Comparison of ENCODE assay signal across 13 cellular contexts in genomic region chr1:206694551-206695124, GRCh38. TPM values are rescaled to one million over a fixed set of nuclear protein-coding genes. Genes with fewer than 3 reads are reported as not detected.
DNase-seq lines count a peak whose midpoint lies in the region; ATAC-seq and TF ChIP-seq lines count a peak whose summit lies in the region.
"Had no signal": no experiment of that assay in that cellular context is flagged by ENCODE, and none has a peak within 500 bp of the region (broad histone marks: within the 10 kb centered on the region; RNA-seq: fewer than 3 reads in every experiment).

No MANE protein-coding gene starts in this region.

- in situ Hi-C loops in mammary epithelial cell (cut with MboI; ENCODE audit: low sequenced_read_pairs in 2 of 2), result no loop called here

- no peaks in the 10 kb centered on the region for H3K9me3 ChIP-seq in CD4-positive, CD25-positive, alpha-beta regulatory T cell (ENCODE audit: control insufficient read depth in 2 of 2, low read length in 2 of 2)
- no peaks in the 10 kb centered on the region for H3K9me3 ChIP-seq in Loucy (ENCODE audit: insufficient read depth, low read depth, low read length)
- H3K9me3 ChIP-seq in neural progenitor cell (ENCODE audit: low read depth), result no peaks in the 10 kb centered on the region
- no peaks in the 10 kb centered on the region for H3K9me3 ChIP-seq in mammary epithelial cell (replicated peaks; ENCODE audit: insufficient read depth, low read length)

- H2AFZ ChIP-seq in Loucy (ENCODE audit: low read length) (no peak overlapping the region), neural progenitor cell (replicated peaks) (no peak overlapping the region), mammary epithelial cell (ENCODE audit: low read depth, low read length) (no peak overlapping the region)

- H4K20me1 ChIP-seq in Loucy (ENCODE audit: insufficient read depth, low read length, poor library complexity, severe bottlenecking) (peaks cover 65% of the 10 kb centered on the region), neural progenitor cell (ENCODE audit: low read depth) (peaks cover 97% of the 10 kb centered on the region), mammary epithelial cell (ENCODE audit: insufficient read depth, low read length) (peaks cover 1% of the 10 kb centered on the region)

- H3K4me2 ChIP-seq in Loucy (ENCODE audit: low read depth, low read length, poor library complexity, severe bottlenecking) (peak overlapping the region; percentile 43), neural progenitor cell (peak overlapping the region; percentile 60), mammary epithelial cell (ENCODE audit: insufficient read depth, low read depth, low read length) (no peak overlapping the region)

- no peaks in the 10 kb centered on the region for H3K27me3 ChIP-seq in CD4-positive, CD25-positive, alpha-beta regulatory T cell (ENCODE audit: control insufficient read depth, insufficient read depth, low read length)
- H3K27me3 ChIP-seq in Loucy (ENCODE audit: insufficient read depth, low read length, poor library complexity, severe bottlenecking) (no peaks in the 10 kb centered on the region), neural progenitor cell (no peaks in the 10 kb centered on the region), mammary epithelial cell (ENCODE audit: insufficient read depth, low read length) (no peaks in the 10 kb centered on the region)

- H3K4me3 Mint-ChIP-seq in CD4-positive, CD25-positive, alpha-beta regulatory T cell, result peak overlapping the region in 1 of 4 donors; percentile 2
- H3K4me3 Mint-ChIP-seq in neural progenitor cell, result no peak overlapping the region
- H3K4me3 Mint-ChIP-seq: activated CD4-positive, alpha-beta T cell treated with anti-CD3 and anti-CD28 coated beads, Interleukin-2, amount 10 ng/mL, durations not matched to agents 24 days and 14 days had no signal

- BruUV-seq in mammary epithelial cell (replicated peaks; lab: Mats Ljungman, UMichigan), result no TSS peak

- no peak overlapping the region for H3K27ac ChIP-seq in CD4-positive, CD25-positive, alpha-beta regulatory T cell (ENCODE audit: insufficient read depth, low read length, poor library complexity, severe bottlenecking)
- H3K27ac ChIP-seq in neural progenitor cell (no peak overlapping the region), mammary epithelial cell (ENCODE audit: insufficient read depth, low read depth, low read length) (no peak overlapping the region)
- H3K27ac ChIP-seq: HL-60 had no signal

- DNase-seq in CD4-positive, CD25-positive, alpha-beta regulatory T cell, result no peak
- DNase-seq in glomerular visceral epithelial cell (ENCODE audit: extremely low spot score) (peak; percentile 83), neural progenitor cell (ENCODE audit: low spot score) (peak; percentile 64), mammary epithelial cell (no peak)
- no peak for DNase-seq in stimulated activated CD4-positive, alpha-beta T cell treated with anti-CD3 and anti-CD28 coated beads, Interleukin-4, amount 100 ng/mL, for 4 hours
- DNase-seq: activated CD4-positive, alpha-beta T cell treated with anti-CD3 and anti-CD28 coated beads, Interleukin-2, amount 10 ng/mL, durations not matched to agents 24 days and 14 days; NCI-H2171 treated with DMSO at 0.1 percent for 48 hours; stimulated activated CD4-positive, alpha-beta T cell treated with anti-CD3 and anti-CD28 coated beads, Interleukin-4, amount 100 ng/mL, for 1 hour; stimulated activated naive CD4-positive, alpha-beta T cell had no signal

- intact Hi-C loops in mammary epithelial cell (cut with micrococcal nuclease), result no loop called here

- 35% methylated on average over 7 of the region's 8 CpGs for WGBS in mammary epithelial cell (ENCODE audit: low coverage, missing lambda C conversion rate)

- peaks cover 99% of the 10 kb centered on the region for H3K79me2 ChIP-seq in Loucy (ENCODE audit: insufficient read depth, low read length)
- H3K79me2 ChIP-seq in neural progenitor cell (ENCODE audit: low read depth), result peaks cover 94% of the 10 kb centered on the region
- H3K79me2 ChIP-seq in mammary epithelial cell (ENCODE audit: insufficient read depth, low read length), result peaks cover 99% of the 10 kb centered on the region

- H3K9ac ChIP-seq in Loucy (ENCODE audit: low read depth, low read length, poor library complexity, severe bottlenecking) (no peak overlapping the region), neural progenitor cell (no peak overlapping the region), mammary epithelial cell (ENCODE audit: insufficient read depth, low read length) (no peak overlapping the region)

- H3K4me1 Mint-ChIP-seq in CD4-positive, CD25-positive, alpha-beta regulatory T cell, result peaks cover 32 to 97% (median 71%) of the 10 kb centered on the region in 4 donors
- peaks cover 78% of the 10 kb centered on the region for H3K4me1 Mint-ChIP-seq in neural progenitor cell

- CTCF ChIA-PET in mammary epithelial cell (lab: Charles Lee; ENCODE audit: low non-redundant PET), result no interaction called here

- dilution Hi-C loops in mammary epithelial cell (cut with HindIII; ENCODE audit: low sequenced_read_pairs), result loop anchor here (5.0 kb wide), 1 partner anchor 72 kb away; no protein-coding TSS in a partner anchor

- H3K36me3 Mint-ChIP-seq in CD4-positive, CD25-positive, alpha-beta regulatory T cell, result peaks cover 46% of the 10 kb centered on the region
- H3K36me3 Mint-ChIP-seq in neural progenitor cell, result peaks cover 34% of the 10 kb centered on the region

- H3K4me3 ChIP-seq in CD4-positive, CD25-positive, alpha-beta regulatory T cell (ENCODE audit: low read depth, low read length), result no peak overlapping the region
- no peak overlapping the region for H3K4me3 ChIP-seq in Loucy (ENCODE audit: low read length, poor library complexity, severe bottlenecking)
- H3K4me3 ChIP-seq in neural progenitor cell, result no peak overlapping the region
- H3K4me3 ChIP-seq in mammary epithelial cell (replicated peaks in 1 of 3; ENCODE audit: insufficient read depth in 1 of 3, low read depth in 2 of 3, low read length in 3 of 3), result no peak overlapping the region

- peaks cover 29% of the 10 kb centered on the region for H3K36me3 ChIP-seq in CD4-positive, CD25-positive, alpha-beta regulatory T cell (ENCODE audit: control insufficient read depth, insufficient read depth, low read length)
- H3K36me3 ChIP-seq in Loucy (ENCODE audit: insufficient read depth, low read length) (peaks cover 21% of the 10 kb centered on the region; the same call in 1 of the 2 replicates), neural progenitor cell (no peaks in the 10 kb centered on the region), mammary epithelial cell (ENCODE audit: insufficient read depth, low read length) (no peaks in the 10 kb centered on the region)

- peaks cover 0 to 2% (median 0%) of the 10 kb centered on the region in 7 donors for H3K9me3 Mint-ChIP-seq in CD4-positive, CD25-positive, alpha-beta regulatory T cell
- no peaks in the 10 kb centered on the region for H3K9me3 Mint-ChIP-seq in neural progenitor cell
- H3K9me3 Mint-ChIP-seq: activated CD4-positive, alpha-beta T cell treated with anti-CD3 and anti-CD28 coated beads, Interleukin-2, amount 10 ng/mL, durations not matched to agents 24 days and 14 days had no signal

- no peaks in the 10 kb centered on the region for H3K27me3 Mint-ChIP-seq in CD4-positive, CD25-positive, alpha-beta regulatory T cell
- H3K27me3 Mint-ChIP-seq in neural progenitor cell (ENCODE audit: insufficient read depth, low read depth), result no peaks in the 10 kb centered on the region
- H3K27me3 Mint-ChIP-seq: activated CD4-positive, alpha-beta T cell treated with anti-CD3 and anti-CD28 coated beads, Interleukin-2, amount 10 ng/mL, durations not matched to agents 24 days and 14 days had no signal

- no peak for ATAC-seq in CD4-positive, CD25-positive, alpha-beta regulatory T cell (ENCODE audit: low read depth in 2 of 2)
- ATAC-seq in GM18511 (IDR thresholded peaks at IDR 0.05; ENCODE audit: unreplicated experiment) (no peak), HG02852 (IDR thresholded peaks at IDR 0.05; ENCODE audit: unreplicated experiment) (no peak)

- TF ChIP-seq CTCF in Loucy (conservative IDR thresholded peaks at IDR 0.05; ENCODE audit: low read length) (no peak), neural progenitor cell (IDR thresholded peaks at IDR 0.05) (no peak), mammary epithelial cell (conservative IDR thresholded peaks at IDR 0.05 in 1 of 2, IDR thresholded peaks at IDR 0.05 in 1 of 2; ENCODE audit: extremely low read depth in 1 of 2, insufficient read depth in 1 of 2, low read depth in 1 of 2, low read length in 2 of 2) (no peak)

- H3F3A ChIP-seq in Loucy (ENCODE audit: low read depth), result no peaks in the 10 kb centered on the region
- no peaks in the 10 kb centered on the region for H3F3A ChIP-seq in neural progenitor cell (ENCODE audit: low read depth)

- H3K27ac Mint-ChIP-seq in CD4-positive, CD25-positive, alpha-beta regulatory T cell, result peak overlapping the region in 2 of 3 donors; percentile 15 to 49
- no peak overlapping the region for H3K27ac Mint-ChIP-seq in neural progenitor cell
- H3K27ac Mint-ChIP-seq: activated CD4-positive, alpha-beta T cell treated with anti-CD3 and anti-CD28 coated beads, Interleukin-2, amount 10 ng/mL, durations not matched to agents 24 days and 14 days had no signal

- H3K4me1 ChIP-seq in CD4-positive, CD25-positive, alpha-beta regulatory T cell (ENCODE audit: control insufficient read depth, insufficient read depth, low read length, poor library complexity, severe bottlenecking), result peaks cover 12% of the 10 kb centered on the region
- H3K4me1 ChIP-seq in Loucy (ENCODE audit: insufficient read depth, low read length, poor library complexity, severe bottlenecking) (peaks cover 51% of the 10 kb centered on the region), neural progenitor cell (peaks cover 31% of the 10 kb centered on the region), mammary epithelial cell (ENCODE audit: insufficient read depth, low read length) (peaks cover 7% of the 10 kb centered on the region)

- H3K9me2 ChIP-seq in Loucy (replicated peaks; ENCODE audit: low read depth, low read length), result no peaks in the 10 kb centered on the region

RNA-seq across cellular contexts. Expression of gene MAPKAPK2, which starts 9.9 kb away (rescaled TPM):
- 167 TPM for total RNA-seq in CD4-positive, CD25-positive, alpha-beta regulatory T cell
- 1 to 10 TPM; 2.4 to 3.8 (median 2.9) TPM for polyA plus RNA-seq in CD4-positive, CD25-positive, alpha-beta regulatory T cell
- total RNA-seq in neural progenitor cell (ENCODE audit: low replicate concordance) (24.7 and 38.7 TPM in 2 replicates), mammary epithelial cell (10 to 100 TPM; 44.2 to 77.5 TPM)
- 57.4 TPM for polyA plus RNA-seq in mammary epithelial cell
- polyA minus RNA-seq in mammary epithelial cell, result 69.6 TPM

RNA-seq across cellular contexts. Expression of gene DYRK3, which starts 59.3 kb away (rescaled TPM):
- total RNA-seq in CD4-positive, CD25-positive, alpha-beta regulatory T cell, result 0.67 TPM
- under 1 TPM in 1 of 4 donors, not detected in 3; 0.32 TPM for polyA plus RNA-seq in CD4-positive, CD25-positive, alpha-beta regulatory T cell
- 21.9 and 22.7 TPM in 2 replicates for total RNA-seq in neural progenitor cell (ENCODE audit: low replicate concordance)
- 10 to 100 TPM; 23.2 to 35.3 TPM for total RNA-seq in mammary epithelial cell
- polyA plus RNA-seq in mammary epithelial cell, result 12.3 TPM
- 22.6 TPM for polyA minus RNA-seq in mammary epithelial cell

Comparison
In these comparisons a context has a peak if more than half of its experiments do, and no peak if none do; other contexts are left out.
1. DNase-seq: peak in glomerular visceral epithelial cell (single experiment) and neural progenitor cell (single experiment); none in CD4-positive, CD25-positive, alpha-beta regulatory T cell (0 of 3), mammary epithelial cell (single experiment) and stimulated activated CD4-positive, alpha-beta T cell treated with anti-CD3 and anti-CD28 coated beads, Interleukin-4, amount 100 ng/mL, for 4 hours (0 of 2).
2. RNA of gene DYRK3, which starts 59.3 kb away (total RNA-seq): 23.2 to 35.3 TPM in mammary epithelial cell and 21.9 to 22.7 TPM in neural progenitor cell; 0.67 TPM in CD4-positive, CD25-positive, alpha-beta regulatory T cell (single experiment); every median in the first group is over 10 times any median in the second.